Comparison of ENCODE assay signal across 17 cellular contexts in the genomic region with DNA sequence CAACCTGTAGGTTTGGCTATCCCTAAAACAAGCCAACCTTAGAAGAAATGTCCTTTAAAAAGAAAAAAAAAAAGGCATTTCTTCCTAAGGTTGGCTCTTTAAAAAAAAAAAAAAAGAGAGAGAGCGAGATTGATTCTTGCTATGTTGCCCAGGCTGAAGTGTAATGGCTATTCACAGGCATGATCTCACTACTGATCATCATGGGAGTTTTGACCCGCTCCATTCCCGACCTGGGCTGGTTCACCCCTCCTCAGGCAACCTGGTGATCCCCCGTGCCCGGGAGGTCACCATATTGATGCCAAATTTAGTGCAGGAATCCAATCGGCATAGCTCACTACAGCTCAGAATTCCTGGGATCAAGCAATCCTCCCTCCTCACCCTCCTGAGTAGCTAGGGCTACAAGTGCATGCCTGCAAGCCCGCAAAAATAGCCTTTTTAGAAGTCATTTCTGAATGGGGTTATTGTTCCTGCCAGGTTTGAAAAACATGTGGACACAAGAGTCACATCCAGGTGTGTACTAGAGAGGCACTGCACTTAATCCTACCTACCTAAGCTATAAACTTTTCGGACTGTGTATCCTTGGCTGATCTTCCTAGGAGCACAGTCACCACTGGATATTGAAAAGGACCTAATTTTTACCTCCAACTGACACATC.
DNase-seq lines count a peak whose midpoint lies in the region; ATAC-seq and TF ChIP-seq lines count a peak whose summit lies in the region.
"Had no signal": no experiment of that assay in that cellular context is flagged by ENCODE, and none has a peak within 500 bp of the region (broad histone marks: within the 10 kb centered on the region; RNA-seq: fewer than 3 reads in every experiment).

No MANE protein-coding gene starts in this region.

- H3K4me1 ChIP-seq in foreskin keratinocyte (peaks cover 19% of the 10 kb centered on the region), rectal smooth muscle tissue (ENCODE audit: control insufficient read depth, insufficient read depth, low read length) (peaks cover 8% of the 10 kb centered on the region)
- H3K4me1 ChIP-seq: body of pancreas, parathyroid adenoma had no signal

- TF ChIP-seq CTCF in foreskin keratinocyte (conservative IDR thresholded peaks at IDR 0.05) (no peak), GM20000 (IDR thresholded peaks at IDR 0.05; ENCODE audit: extremely low read depth, missing control alignments) (no peak)

- peak; percentile 7 for DNase-seq in ELR (ENCODE audit: low read depth)
- DNase-seq in SW480 (ENCODE audit: low spot score) = peak; percentile 66
- peak; percentile 73 to 85 for DNase-seq in foreskin keratinocyte
- no peak for DNase-seq in activated CD4-positive, alpha-beta T cell treated with anti-CD3 and anti-CD28 coated beads for 1 hour
- DNase-seq in GM20000 (ENCODE audit: low spot score) = no peak
- DNase-seq in OCI-M2 (lab: John Stamatoyannopoulos, UW; ENCODE audit: unreplicated experiment) = no peak
- no peak for DNase-seq in NCI-H226
- DNase-seq: activated CD4-positive, alpha-beta T cell treated with anti-CD3 and anti-CD28 coated beads for 36 hours; activated CD8-positive, alpha-beta memory T cell treated with anti-CD3 and anti-CD28 coated beads, Interleukin-2, amount 50 U/mL, for 4 hours; activated naive CD4-positive, alpha-beta T cell treated with anti-CD3 and anti-CD28 coated beads for 36 hours; body of pancreas; NCI-H1694; stimulated activated CD4-positive, alpha-beta T cell treated with anti-CD3 and anti-CD28 coated beads, Interleukin-15, amount 100 ng/mL, for 24 hours; stimulated activated naive CD4-positive, alpha-beta T cell treated with Interleukin-2 at 50 U/mL for 16 hours had no signal

- ATAC-seq in foreskin keratinocyte = peak; percentile 85
- ATAC-seq: activated CD4-positive, alpha-beta T cell treated with anti-CD3 and anti-CD28 coated beads for 36 hours; body of pancreas; GM12878 had no signal

- no peak overlapping the region for H3K4me3 ChIP-seq in rectal smooth muscle tissue (ENCODE audit: low read length)
- H3K4me3 ChIP-seq: body of pancreas, GM12878 had no signal

- H3K27me3 ChIP-seq in foreskin keratinocyte (no peaks in the 10 kb centered on the region), rectal smooth muscle tissue (ENCODE audit: control insufficient read depth, insufficient read depth, low read length) (peaks cover 3% of the 10 kb centered on the region)
- H3K27me3 ChIP-seq: body of pancreas had no signal

- H3K27ac ChIP-seq in foreskin keratinocyte (no peak overlapping the region), rectal smooth muscle tissue (ENCODE audit: low read depth, low read length) (peak overlapping the region; percentile 56)
- H3K27ac ChIP-seq: body of pancreas, parathyroid adenoma had no signal

- peaks cover 2% of the 10 kb centered on the region for H3K36me3 ChIP-seq in rectal smooth muscle tissue (ENCODE audit: control insufficient read depth, insufficient read depth, low read length)

- no peak overlapping the region for H3K9ac ChIP-seq in rectal smooth muscle tissue (ENCODE audit: low read length)
- H3K9ac ChIP-seq: parathyroid adenoma had no signal

Comparison
In these comparisons a context has a peak if more than half of its experiments do, and no peak if none do; other contexts are left out.
1. DNase-seq: peak in ELR (single experiment), SW480 (single experiment) and foreskin keratinocyte (2 of 2); none in activated CD4-positive, alpha-beta T cell treated with anti-CD3 and anti-CD28 coated beads for 1 hour (single experiment), GM20000 (single experiment), OCI-M2 (single experiment) and NCI-H226 (single experiment).